14 cellular contexts compared by ENCODE assay signal in the genomic region with DNA sequence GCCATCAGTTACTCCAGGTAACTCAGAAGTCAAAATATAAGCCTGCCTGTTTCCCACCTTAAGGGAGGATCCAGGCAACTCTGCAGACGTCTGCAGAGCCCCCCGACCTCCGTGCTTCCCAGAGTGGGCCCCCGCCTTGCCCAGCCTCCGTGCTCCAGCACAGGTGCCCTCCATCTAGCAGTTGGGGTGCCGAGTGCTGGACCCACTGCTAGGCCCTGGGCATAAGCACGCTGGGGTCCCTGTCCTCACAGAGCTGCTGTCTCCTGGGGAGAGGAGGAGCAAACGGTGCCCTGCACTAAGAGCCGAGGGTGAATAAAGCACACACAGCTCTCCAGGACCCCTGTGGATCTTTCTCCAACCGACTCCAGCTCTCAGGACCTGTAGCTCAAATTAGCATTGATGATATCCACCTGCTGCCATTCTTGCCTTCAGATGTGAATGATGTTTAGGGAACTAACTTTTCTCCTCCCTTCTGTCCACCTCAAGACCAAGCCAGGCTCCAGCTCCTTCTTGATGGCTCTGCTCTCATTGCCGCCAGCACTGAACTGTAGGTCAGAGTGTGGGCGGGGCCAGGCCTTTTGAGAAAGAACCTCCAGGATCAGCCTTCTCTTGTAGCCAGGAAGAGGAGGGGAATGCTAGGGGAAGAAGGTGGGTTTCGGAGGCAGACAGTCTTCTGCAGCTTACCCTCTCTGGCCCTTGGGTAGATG.
DNase-seq lines count a peak whose midpoint lies in the region; ATAC-seq and TF ChIP-seq lines count a peak whose summit lies in the region.
"Had no signal": no experiment of that assay in that cellular context is flagged by ENCODE, and none has a peak within 500 bp of the region (broad histone marks: within the 10 kb centered on the region; RNA-seq: fewer than 3 reads in every experiment).

No MANE protein-coding gene starts in this region.

- peaks cover 47% of the 10 kb centered on the region for H3K4me1 Mint-ChIP-seq in endodermal cell

- TF ChIP-seq CTCF in endodermal cell (conservative IDR thresholded peaks at IDR 0.05) (no peak), parathyroid adenoma (IDR thresholded peaks at IDR 0.05) (no peak)

- peak overlapping the region; percentile 5 for H2AFZ ChIP-seq in parathyroid adenoma

- H3K9me3 Mint-ChIP-seq in endodermal cell = no peaks in the 10 kb centered on the region

- H3K4me3 ChIP-seq in H7 (ENCODE audit: insufficient read depth, low read depth, low read length) = no peak overlapping the region
- H3K4me3 ChIP-seq in NT2/D1 (ENCODE audit: insufficient read length, low read depth) = no peak overlapping the region
- H3K4me3 ChIP-seq in endodermal cell (ENCODE audit: low read length) = no peak overlapping the region
- H3K4me3 ChIP-seq in parathyroid adenoma (ENCODE audit: low read depth, low read length) = no peak overlapping the region
- H3K4me3 ChIP-seq in MG63 = no peak overlapping the region
- H3K4me3 ChIP-seq: left lung, skin epidermis had no signal

- WGBS in endodermal cell (ENCODE audit: insufficient coverage in 1 of 2, insufficient read length in 1 of 2), 2 experiments = 55 to 75% methylated on average over 12 to 13 of the region's 13 CpGs

- H3K4me3 Mint-ChIP-seq in endodermal cell = no peak overlapping the region

- H3K9ac ChIP-seq in NT2/D1 (ENCODE audit: insufficient read length, low read depth) (peak overlapping the region; percentile 57), endodermal cell (ENCODE audit: extremely low read depth, low read length, poor library complexity, severe bottlenecking) (no peak overlapping the region), parathyroid adenoma (no peak overlapping the region)

- H3K4me1 ChIP-seq in NT2/D1 (ENCODE audit: insufficient read depth, insufficient read length) = peaks cover 24% of the 10 kb centered on the region
- peaks cover 21% of the 10 kb centered on the region for H3K4me1 ChIP-seq in endodermal cell (ENCODE audit: control insufficient read depth, insufficient read depth, low read length)
- H3K4me1 ChIP-seq in parathyroid adenoma = peaks cover 49% of the 10 kb centered on the region

- H3K36me3 ChIP-seq in H7 (replicated peaks; ENCODE audit: control insufficient read depth, insufficient read depth, low read length) = no peaks in the 10 kb centered on the region
- H3K36me3 ChIP-seq in NT2/D1 (ENCODE audit: insufficient read depth, insufficient read length, low read length) = peaks cover 2% of the 10 kb centered on the region
- peaks cover 4% of the 10 kb centered on the region for H3K36me3 ChIP-seq in endodermal cell (ENCODE audit: control insufficient read depth, insufficient read depth, low read length)
- H3K36me3 ChIP-seq in parathyroid adenoma (ENCODE audit: control insufficient read depth, insufficient read depth, low read length) = no peaks in the 10 kb centered on the region
- no peaks in the 10 kb centered on the region; the same call in 1 of the 2 replicates for H3K36me3 ChIP-seq in MG63
- H3K36me3 ChIP-seq: left lung had no signal

- H3K9me3 ChIP-seq in NT2/D1 (ENCODE audit: insufficient read depth, low read length) (no peaks in the 10 kb centered on the region), endodermal cell (ENCODE audit: control insufficient read depth, low read length) (no peaks in the 10 kb centered on the region), parathyroid adenoma (ENCODE audit: control insufficient read depth, low read length) (no peaks in the 10 kb centered on the region), MG63 (no peaks in the 10 kb centered on the region)
- H3K9me3 ChIP-seq: left lung had no signal

- ATAC-seq in HG02981 (IDR thresholded peaks at IDR 0.05; ENCODE audit: unreplicated experiment) = no peak
- ATAC-seq: activated CD4-positive, CD25-positive, alpha-beta regulatory T cell treated with anti-CD3 and anti-CD28 coated beads, Interleukin-2, amount 50 U/mL, for 24 hours; left lung; PC-3 had no signal

- DNase-seq in H7 (peak; percentile 68), NT2/D1 (ENCODE audit: low read depth, low spot score) (no peak), endodermal cell (peak; percentile 83), Kasumi-1 (lab: John Stamatoyannopoulos, UW) (no peak), MG63 (no peak), T-helper 2 cell (no peak)
- DNase-seq: anterior cingulate cortex, DMS 273 treated with DMSO at 0.1 percent for 48 hours, PC-3 had no signal

- H3K27me3 Mint-ChIP-seq in endodermal cell (ENCODE audit: insufficient read depth) = no peaks in the 10 kb centered on the region

- H3K36me3 Mint-ChIP-seq in endodermal cell (ENCODE audit: low read depth) = peaks cover 5% of the 10 kb centered on the region

- H3K4me2 ChIP-seq in parathyroid adenoma (ENCODE audit: low read length) = no peak overlapping the region

- peak overlapping the region; percentile 94 for H3K27ac ChIP-seq in endodermal cell (ENCODE audit: low read depth, low read length)
- H3K27ac ChIP-seq in parathyroid adenoma = no peak overlapping the region
- H3K27ac ChIP-seq: skin epidermis had no signal

- H3K27me3 ChIP-seq in H7 (ENCODE audit: control insufficient read depth, insufficient read depth, low read length) (no peaks in the 10 kb centered on the region), NT2/D1 (ENCODE audit: insufficient read depth, insufficient read length) (no peaks in the 10 kb centered on the region), endodermal cell (ENCODE audit: control insufficient read depth, insufficient read depth, low read length, poor library complexity, severe bottlenecking) (no peaks in the 10 kb centered on the region), parathyroid adenoma (ENCODE audit: control insufficient read depth, insufficient read depth, low read length) (no peaks in the 10 kb centered on the region), MG63 (no peaks in the 10 kb centered on the region)
- H3K27me3 ChIP-seq: left lung had no signal

- H3K79me2 ChIP-seq in parathyroid adenoma = peaks cover 4% of the 10 kb centered on the region

- H3K27ac Mint-ChIP-seq in endodermal cell = no peak overlapping the region

Comparison
In these comparisons a context has a peak if more than half of its experiments do, and no peak if none do; other contexts are left out.
1. DNase-seq: peak in H7 (single experiment) and endodermal cell (single experiment); none in NT2/D1 (single experiment), Kasumi-1 (0 of 2), MG63 (single experiment) and T-helper 2 cell (0 of 5).